ENCODE assay signal across 26 cellular contexts in the genomic region with DNA sequence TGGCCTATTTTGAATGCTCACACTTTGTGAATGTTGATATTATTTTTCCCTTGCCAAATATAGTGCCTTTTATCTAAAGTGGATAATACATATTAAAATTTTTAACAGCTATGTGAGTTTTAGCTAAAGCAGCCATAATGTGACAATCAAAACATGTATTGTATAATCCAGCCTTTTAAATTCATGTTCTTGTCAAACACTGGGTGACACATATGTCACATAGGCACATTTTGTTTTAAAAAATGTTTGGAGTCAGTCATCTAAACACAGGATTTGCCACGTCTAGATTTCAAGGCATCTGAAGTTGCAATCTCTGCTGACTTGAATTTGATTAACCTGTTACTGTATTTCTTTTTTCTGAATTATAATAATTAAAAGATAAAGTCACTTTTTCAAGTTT.
"Had no signal": no experiment of that assay in that cellular context is flagged by ENCODE, and none has a peak within 500 bp of the region (broad histone marks: within the 10 kb centered on the region; RNA-seq: fewer than 3 reads in every experiment).

No MANE protein-coding gene starts in this region.

- H3K27me3 Mint-ChIP-seq: dendritic cell treated with granulocyte-macrophage colony-stimulating factor and Interleukin-4, amounts not matched to agents 40 ng/mL and 50 ng/mL, for 4 days; effector memory CD8-positive, alpha-beta T cell; naive B cell had no signal

- H3K4me3 Mint-ChIP-seq: dendritic cell treated with granulocyte-macrophage colony-stimulating factor and Interleukin-4, amounts not matched to agents 40 ng/mL and 50 ng/mL, for 4 days; effector memory CD8-positive, alpha-beta T cell; endodermal cell; immature natural killer cell; mesothelial cell of epicardium; naive B cell had no signal

- H2AFZ ChIP-seq: hepatocyte had no signal

- H3K36me3 Mint-ChIP-seq: immature natural killer cell, mesothelial cell of epicardium, naive B cell had no signal

- H3K27ac ChIP-seq: colonic mucosa, epithelial cell of prostate, esophagus squamous epithelium, gastroesophageal sphincter, heart left ventricle, hepatocyte, left lung, lower lobe of right lung had no signal

- H3K9me3 Mint-ChIP-seq: dendritic cell treated with granulocyte-macrophage colony-stimulating factor and Interleukin-4, amounts not matched to agents 40 ng/mL and 50 ng/mL, for 4 days; effector memory CD8-positive, alpha-beta T cell; endodermal cell; mesothelial cell of epicardium had no signal

- H3K27me3 ChIP-seq: colonic mucosa, esophagus squamous epithelium, gastroesophageal sphincter, heart left ventricle, hepatocyte, left lung had no signal

- H3K4me2 ChIP-seq: hepatocyte had no signal

- H3K4me1 Mint-ChIP-seq: endodermal cell, immature natural killer cell, mesothelial cell of epicardium, naive B cell had no signal

- FAIRE-seq: endometrium, keratinocyte had no signal

- H3K9me3 ChIP-seq: colonic mucosa, esophagus squamous epithelium, gastroesophageal sphincter, heart left ventricle, left lung, lower lobe of right lung had no signal

- H3K79me2 ChIP-seq: hepatocyte had no signal

- H3K36me3 ChIP-seq: colonic mucosa, esophagus squamous epithelium, gastroesophageal sphincter, heart left ventricle, left lung, lower lobe of right lung had no signal

- H3K4me1 ChIP-seq: colonic mucosa, esophagus squamous epithelium, gastroesophageal sphincter, heart left ventricle, left lung, lower lobe of right lung had no signal

- DNase-seq: colonic mucosa; cortex of kidney; effector CD8-positive, alpha-beta T cell; effector memory CD8-positive, alpha-beta T cell; endodermal cell; erythroblast; esophagus squamous epithelium; foreskin fibroblast; foreskin melanocyte; heart left ventricle; hypothalamus; immature natural killer cell; left cardiac atrium; left lung; left ventricle myocardium superior; lower lobe of right lung; mesenchymal stem cell; mucosa of descending colon; naive B cell had no signal

- H3K4me3 ChIP-seq: colonic mucosa, esophagus squamous epithelium, gastroesophageal sphincter, heart left ventricle, hepatocyte, left lung, lower lobe of right lung, mucosa of descending colon had no signal

- H3K27ac Mint-ChIP-seq: dendritic cell treated with granulocyte-macrophage colony-stimulating factor and Interleukin-4, amounts not matched to agents 40 ng/mL and 50 ng/mL, for 4 days; effector memory CD8-positive, alpha-beta T cell; endodermal cell; immature natural killer cell; mesothelial cell of epicardium; naive B cell had no signal
